In genomic region chr7:80981405-80981804, GRCh38 we compare ENCODE assay signal across 17 cellular contexts.
"Had no signal": no experiment of that assay in that cellular context is flagged by ENCODE, and none has a peak within 500 bp of the region (broad histone marks: within the 10 kb centered on the region; RNA-seq: fewer than 3 reads in every experiment).

No MANE protein-coding gene starts in this region.

- H3K4me2 ChIP-seq: hepatocyte had no signal

- H3K4me3 ChIP-seq: coronary artery, hepatocyte, right atrium auricular region, suprapubic skin, tibial artery, upper lobe of left lung, uterus had no signal

- H3K27me3 ChIP-seq: hepatocyte, neutrophil, right atrium auricular region, suprapubic skin, tibial artery, upper lobe of left lung, uterus had no signal

- DNase-seq: effector CD8-positive, alpha-beta T cell; foreskin melanocyte; kidney glomerular epithelial cell; nephron progenitor cell; stimulated activated CD4-positive, alpha-beta T cell treated with anti-CD3 and anti-CD28 coated beads, Interleukin-4, amount 100 ng/mL, for 1 hour; stimulated activated CD8-positive, alpha-beta memory T cell treated with anti-CD3 and anti-CD28 coated beads, Interleukin-4, amount 100 ng/mL, for 48 hours; stimulated activated naive CD8-positive, alpha-beta T cell treated with anti-CD3 and anti-CD28 coated beads, Interleukin-15, Interleukin-2, amounts not matched to agents 100 U/mL and 50 U/mL, for 24 hours; tibial artery; upper lobe of left lung; uterus had no signal

- H3K27ac Mint-ChIP-seq: mesothelial cell of epicardium; nephron progenitor cell; stimulated activated effector memory CD8-positive, alpha-beta T cell treated with anti-CD3 and anti-CD28 coated beads, Interleukin-12 subunit alpha, Interleukin-12 subunit beta, amount 100 ng/mL, for 72 hours had no signal

- H3K4me3 Mint-ChIP-seq: mesothelial cell of epicardium; nephron progenitor cell; stimulated activated effector memory CD8-positive, alpha-beta T cell treated with anti-CD3 and anti-CD28 coated beads, Interleukin-12 subunit alpha, Interleukin-12 subunit beta, amount 100 ng/mL, for 72 hours had no signal

- H3K9me3 ChIP-seq: neutrophil, right atrium auricular region, tibial artery, upper lobe of left lung, uterus had no signal

- H3K4me1 ChIP-seq: right atrium auricular region, suprapubic skin, tibial artery, upper lobe of left lung, uterus had no signal

- H3K79me2 ChIP-seq: hepatocyte had no signal

- H3K36me3 ChIP-seq: neutrophil, right atrium auricular region, suprapubic skin, tibial artery, upper lobe of left lung, uterus had no signal

- H2AFZ ChIP-seq: hepatocyte had no signal

- H3K27ac ChIP-seq: coronary artery, hepatocyte, neutrophil, right atrium auricular region, suprapubic skin, tibial artery, upper lobe of left lung, uterus had no signal

- H3K4me1 Mint-ChIP-seq: nephron progenitor cell; stimulated activated effector memory CD8-positive, alpha-beta T cell treated with anti-CD3 and anti-CD28 coated beads, Interleukin-12 subunit alpha, Interleukin-12 subunit beta, amount 100 ng/mL, for 72 hours had no signal

- ATAC-seq: stimulated activated effector memory CD8-positive, alpha-beta T cell treated with anti-CD3 and anti-CD28 coated beads, Interleukin-12 subunit alpha, Interleukin-12 subunit beta, amount 100 ng/mL, for 72 hours; stimulated activated naive CD8-positive, alpha-beta T cell treated with anti-CD3 and anti-CD28 coated beads, Interleukin-15, Interleukin-2, amounts not matched to agents 100 U/mL and 50 U/mL, for 24 hours had no signal

- H3K36me3 Mint-ChIP-seq: stimulated activated effector memory CD8-positive, alpha-beta T cell treated with anti-CD3 and anti-CD28 coated beads, Interleukin-12 subunit alpha, Interleukin-12 subunit beta, amount 100 ng/mL, for 72 hours had no signal
